ENCODE assay signal across 1 cellular context in the genomic region with DNA sequence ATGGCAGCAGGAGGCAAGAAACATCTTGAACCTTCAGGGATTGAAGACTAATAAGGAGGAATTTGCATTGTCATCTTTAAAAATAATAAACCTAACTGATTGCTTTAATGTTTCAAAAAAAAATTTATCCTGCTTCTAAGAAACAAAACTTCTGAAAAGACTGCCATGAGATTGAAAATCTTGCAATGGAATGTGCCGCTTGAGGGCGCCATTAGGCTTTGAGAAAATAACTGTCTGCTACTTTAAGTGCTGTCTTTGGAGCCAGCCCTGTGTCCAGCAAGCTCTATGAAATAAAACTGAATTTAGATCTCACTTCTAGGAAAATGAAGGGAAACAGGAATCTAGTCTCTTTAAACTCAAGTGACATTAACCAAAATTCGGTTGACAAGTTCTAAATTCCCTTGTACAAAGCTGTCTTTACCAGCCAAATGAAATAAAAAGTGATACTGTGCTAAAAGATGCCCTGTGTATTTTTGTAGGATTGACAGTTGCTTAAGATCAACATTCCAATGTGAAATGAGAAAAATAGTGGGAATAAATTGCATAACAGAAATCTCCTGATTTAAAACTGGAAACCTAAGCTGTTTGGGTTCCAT.
TF ChIP-seq lines count a peak whose summit lies in the region.

No MANE protein-coding gene starts in this region.

TF ChIP-seq in H1, 55 proteins besides CTCF, POLR2A, EP300 and RAD21 (continued from another document):
- TF ChIP-seq, protein P1, sequence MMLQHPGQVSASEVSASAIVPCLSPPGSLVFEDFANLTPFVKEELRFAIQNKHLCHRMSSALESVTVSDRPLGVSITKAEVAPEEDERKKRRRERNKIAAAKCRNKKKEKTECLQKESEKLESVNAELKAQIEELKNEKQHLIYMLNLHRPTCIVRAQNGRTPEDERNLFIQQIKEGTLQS (IDR thresholded peaks at IDR 0.05; ENCODE audit: insufficient read depth, low read depth, low read length): no peak
- peak; percentile 85 for TF ChIP-seq TEAD4 (IDR thresholded peaks at IDR 0.05; ENCODE audit: low read depth, low read length)
- TF ChIP-seq SIN3A (conservative IDR thresholded peaks at IDR 0.05 in 1 of 2, IDR thresholded peaks at IDR 0.05 in 1 of 2; ENCODE audit: low read depth in 1 of 2, low read length in 2 of 2): no peak
